Comparison of ENCODE assay signal across 14 cellular contexts in the genomic region with DNA sequence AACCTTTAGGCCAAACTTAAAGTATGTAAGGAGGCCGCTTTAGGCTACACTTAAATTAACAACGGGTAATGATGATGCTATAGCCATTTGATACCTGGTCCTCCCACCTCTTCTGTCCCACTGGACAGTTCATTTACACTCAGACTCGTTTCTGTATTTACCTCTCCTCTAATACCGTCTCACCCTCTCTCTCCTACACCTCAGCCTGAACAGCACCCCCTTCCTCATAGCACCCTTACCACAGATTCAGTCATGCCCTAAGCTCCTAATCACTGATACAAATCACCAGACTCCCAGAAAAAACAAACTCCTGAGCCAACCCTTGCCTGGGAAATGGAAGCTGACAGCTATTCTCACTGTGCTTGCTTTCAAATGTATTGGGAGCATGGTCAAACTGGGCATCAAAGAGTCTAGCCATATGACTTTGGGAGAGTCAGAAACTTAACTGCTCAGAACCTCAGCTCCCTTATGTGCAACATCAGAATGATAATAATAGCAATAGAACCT.
"Had no signal": no experiment of that assay in that cellular context is flagged by ENCODE, and none has a peak within 500 bp of the region (broad histone marks: within the 10 kb centered on the region; RNA-seq: fewer than 3 reads in every experiment).

No MANE protein-coding gene starts in this region.

- H3K9me3 ChIP-seq: esophagus muscularis mucosa, gastroesophageal sphincter, heart right ventricle had no signal

- ATAC-seq: activated CD4-positive, alpha-beta T cell treated with anti-CD3 and anti-CD28 coated beads for 36 hours; gastroesophageal sphincter; heart right ventricle had no signal

- H3K27ac ChIP-seq: esophagus muscularis mucosa, gastroesophageal sphincter, heart right ventricle had no signal

- H3K4me3 ChIP-seq: esophagus muscularis mucosa, gastroesophageal sphincter, heart right ventricle had no signal

- H3K36me3 ChIP-seq: esophagus muscularis mucosa, gastroesophageal sphincter, heart right ventricle had no signal

- FAIRE-seq: endothelial cell of umbilical vein, TTC549 had no signal

- DNase-seq: activated CD4-positive, alpha-beta T cell treated with anti-CD3 and anti-CD28 coated beads for 36 hours; activated CD4-positive, alpha-beta T cell treated with anti-CD3 and anti-CD28 coated beads, Interleukin-2, amount 50 U/mL, for 48 hours; activated gamma-delta T cell treated with Interleukin-2 at 50 U/mL for 16 hours; dermis blood vessel endothelial cell; effector memory CD4-positive, alpha-beta T cell; heart right ventricle; mesendoderm; occipital lobe; retina; SW 1271 had no signal

- H3K27me3 ChIP-seq: esophagus muscularis mucosa, gastroesophageal sphincter, heart right ventricle had no signal
